ENCODE assay signal across 29 cellular contexts in genomic region chrX:75365243-75365975, GRCh38.
"Had no signal": no experiment of that assay in that cellular context is flagged by ENCODE, and none has a peak within 500 bp of the region (broad histone marks: within the 10 kb centered on the region; RNA-seq: fewer than 3 reads in every experiment).

No MANE protein-coding gene starts in this region.

- H3K27me3 ChIP-seq: brain microvascular endothelial cell, neutrophil, pancreas, right lobe of liver, stomach, vagina had no signal

- DNase-seq: activated CD4-positive, alpha-beta memory T cell treated with anti-CD3 and anti-CD28 coated beads for 36 hours; activated CD4-positive, alpha-beta T cell treated with anti-CD3 and anti-CD28 coated beads for 4 hours; activated effector memory CD4-positive, alpha-beta T cell treated with Interleukin-2 at 50 U/mL for 16 hours; activated naive CD4-positive, alpha-beta T cell treated with anti-CD3 and anti-CD28 coated beads for 36 hours; activated naive CD8-positive, alpha-beta T cell treated with anti-CD3 and anti-CD28 coated beads, Interleukin-2, amount 10 ng/mL, durations not matched to agents 7 days and 5 days; activated T-cell treated with anti-CD3 and anti-CD28 coated beads, Interleukin-2, amount 50 U/mL, for 72 hours; brain microvascular endothelial cell; caudate nucleus; effector memory CD4-positive, alpha-beta T cell; foreskin melanocyte; glutamatergic neuron; hippocampal formation; left ventricle myocardium superior; mammary epithelial cell; midbrain; pancreas; right lobe of liver; small intestine; stimulated activated CD4-positive, alpha-beta T cell treated with anti-CD3 and anti-CD28 coated beads, Interleukin-2, amount 100 ng/mL, for 24 hours; stomach; T1000; trophoblast cell had no signal

- H3K9me3 ChIP-seq: neutrophil, pancreas, right lobe of liver, vagina had no signal

- H3K27ac ChIP-seq: brain microvascular endothelial cell, neutrophil, pancreas, right lobe of liver, stomach, vagina had no signal

- H3K27ac Mint-ChIP-seq: activated CD4-positive, alpha-beta memory T cell treated with anti-CD3 and anti-CD28 coated beads for 36 hours; activated naive CD4-positive, alpha-beta T cell treated with anti-CD3 and anti-CD28 coated beads for 36 hours; activated naive CD8-positive, alpha-beta T cell treated with anti-CD3 and anti-CD28 coated beads, Interleukin-2, amount 10 ng/mL, durations not matched to agents 7 days and 5 days; activated T-cell treated with anti-CD3 and anti-CD28 coated beads, Interleukin-2, amount 50 U/mL, for 72 hours; nephron; stimulated activated effector memory CD8-positive, alpha-beta T cell treated with anti-CD3 and anti-CD28 coated beads, Interleukin-12 subunit alpha, Interleukin-12 subunit beta, amount 100 ng/mL, for 72 hours; T-helper 1 cell treated with Interleukin-12 subunit alpha and Interleukin-12 subunit beta and Interleukin-4 antibody, amounts not matched to agents 30 μg/mL and 1 μg/mL, for 36 hours; WTC11 had no signal

- H3K4me1 ChIP-seq: pancreas, right lobe of liver, stomach, vagina had no signal

- H3K4me1 Mint-ChIP-seq: activated naive CD8-positive, alpha-beta T cell treated with anti-CD3 and anti-CD28 coated beads, Interleukin-2, amount 10 ng/mL, durations not matched to agents 7 days and 5 days; nephron; stimulated activated effector memory CD8-positive, alpha-beta T cell treated with anti-CD3 and anti-CD28 coated beads, Interleukin-12 subunit alpha, Interleukin-12 subunit beta, amount 100 ng/mL, for 72 hours had no signal

- H3K36me3 ChIP-seq: brain microvascular endothelial cell, neutrophil, pancreas, right lobe of liver, stomach, vagina had no signal

- H3K4me3 ChIP-seq: pancreas, right lobe of liver, stomach, vagina had no signal

- ATAC-seq: activated T-cell treated with anti-CD3 and anti-CD28 coated beads, Interleukin-2, amount 50 U/mL, for 72 hours; esophagus mucosa; left ventricle myocardium superior; pancreas; right lobe of liver; stimulated activated effector memory CD8-positive, alpha-beta T cell treated with anti-CD3 and anti-CD28 coated beads, Interleukin-12 subunit alpha, Interleukin-12 subunit beta, amount 100 ng/mL, for 72 hours; WTC11 had no signal

- H3K36me3 Mint-ChIP-seq: stimulated activated effector memory CD8-positive, alpha-beta T cell treated with anti-CD3 and anti-CD28 coated beads, Interleukin-12 subunit alpha, Interleukin-12 subunit beta, amount 100 ng/mL, for 72 hours had no signal

- H3K4me3 Mint-ChIP-seq: activated CD4-positive, alpha-beta memory T cell treated with anti-CD3 and anti-CD28 coated beads for 36 hours; activated naive CD4-positive, alpha-beta T cell treated with anti-CD3 and anti-CD28 coated beads for 36 hours; activated naive CD8-positive, alpha-beta T cell treated with anti-CD3 and anti-CD28 coated beads, Interleukin-2, amount 10 ng/mL, durations not matched to agents 7 days and 5 days; activated T-cell treated with anti-CD3 and anti-CD28 coated beads, Interleukin-2, amount 50 U/mL, for 72 hours; nephron; stimulated activated effector memory CD8-positive, alpha-beta T cell treated with anti-CD3 and anti-CD28 coated beads, Interleukin-12 subunit alpha, Interleukin-12 subunit beta, amount 100 ng/mL, for 72 hours; T-helper 1 cell treated with Interleukin-12 subunit alpha and Interleukin-12 subunit beta and Interleukin-4 antibody, amounts not matched to agents 30 μg/mL and 1 μg/mL, for 36 hours; WTC11 had no signal

- H3K27me3 Mint-ChIP-seq: activated CD4-positive, alpha-beta memory T cell treated with anti-CD3 and anti-CD28 coated beads for 36 hours; activated naive CD8-positive, alpha-beta T cell treated with anti-CD3 and anti-CD28 coated beads, Interleukin-2, amount 10 ng/mL, durations not matched to agents 7 days and 5 days had no signal
